In the genomic region with DNA sequence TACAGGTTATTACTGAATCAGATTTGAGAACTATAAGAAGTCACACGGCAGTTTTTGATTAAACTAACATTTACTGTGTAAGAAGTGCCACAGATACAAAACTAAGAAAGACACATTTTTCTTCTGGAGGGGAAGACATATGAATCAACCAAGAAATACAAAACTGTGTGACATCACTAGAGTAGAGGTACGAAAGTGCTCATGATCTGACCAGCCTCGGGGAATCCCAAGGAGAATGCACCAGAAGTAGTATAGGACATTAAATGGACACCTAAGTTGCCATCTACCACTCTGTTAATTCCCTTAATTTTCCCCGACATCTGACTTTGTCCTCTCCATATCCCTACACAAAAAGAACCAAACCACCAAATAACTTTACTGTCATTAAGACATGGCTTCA, we compare ENCODE assay signal across 2 cellular contexts.
TF ChIP-seq lines count a peak whose summit lies in the region.

No MANE protein-coding gene starts in this region.

TF ChIP-seq in A549, 52 proteins besides CTCF, POLR2A, EP300 and RAD21:
- TF ChIP-seq ZC3H11A (IDR thresholded peaks at IDR 0.05) (no peak), RNF2 (IDR thresholded peaks at IDR 0.05; ENCODE audit: borderline replicate concordance, low read depth) (no peak), KDM1A (IDR thresholded peaks at IDR 0.05; ENCODE audit: low read depth) (no peak), CHD2 (IDR thresholded peaks at IDR 0.05; ENCODE audit: low read length, partially characterized antibody) (no peak), POLR2AphosphoS2 (conservative IDR thresholded peaks at IDR 0.05; ENCODE audit: low read length) (no peak), CHD4 (IDR thresholded peaks at IDR 0.05; ENCODE audit: borderline replicate concordance) (no peak), HOXB13 (CRISPR knock-in tag; IDR thresholded peaks at IDR 0.05; ENCODE audit: low read depth) (no peak), KDM5A (IDR thresholded peaks at IDR 0.05) (no peak), MAZ (IDR thresholded peaks at IDR 0.05; ENCODE audit: borderline replicate concordance, low read depth, low read length) (no peak), NPAS2 (CRISPR knock-in tag; IDR thresholded peaks at IDR 0.05; ENCODE audit: borderline replicate concordance) (no peak), HOXB5 (CRISPR knock-in tag; IDR thresholded peaks at IDR 0.05) (no peak), PHF8 (IDR thresholded peaks at IDR 0.05; ENCODE audit: borderline replicate concordance, low read depth) (no peak), ZSCAN20 (CRISPR knock-in tag; IDR thresholded peaks at IDR 0.05) (no peak), HDAC2 (IDR thresholded peaks at IDR 0.05) (no peak), EHMT2 (IDR thresholded peaks at IDR 0.05; ENCODE audit: low read depth) (no peak), FOSL2 (IDR thresholded peaks at IDR 0.05) (no peak), FOSL2 (CRISPR knock-in tag; IDR thresholded peaks at IDR 0.05) (no peak), HEYL (CRISPR knock-in tag; IDR thresholded peaks at IDR 0.05) (no peak), HMGXB4 (CRISPR knock-in tag; IDR thresholded peaks at IDR 0.05; ENCODE audit: borderline replicate concordance) (no peak), MAX (IDR thresholded peaks at IDR 0.05) (no peak)

TF ChIP-seq in GM12878, 131 proteins besides CTCF, POLR2A, EP300 and RAD21:
- TF ChIP-seq TAF1 (IDR thresholded peaks at IDR 0.05; ENCODE audit: borderline replicate concordance, low read depth, low read length) (no peak), SPI1 (IDR thresholded peaks at IDR 0.05; ENCODE audit: borderline replicate concordance, insufficient read depth, low read depth, low read length) (no peak), DPF2 (IDR thresholded peaks at IDR 0.05) (no peak), ZNF217 (IDR thresholded peaks at IDR 0.05) (no peak), TCF7 (IDR thresholded peaks at IDR 0.05; ENCODE audit: borderline replicate concordance) (no peak), NR2C1 (IDR thresholded peaks at IDR 0.05) (no peak), RBBP5 (conservative IDR thresholded peaks at IDR 0.05) (no peak), SUZ12 (IDR thresholded peaks at IDR 0.05; ENCODE audit: unreplicated experiment) (no peak), RCOR1 (conservative IDR thresholded peaks at IDR 0.05; ENCODE audit: low read depth, low read length) (no peak), ESRRA (IDR thresholded peaks at IDR 0.05; ENCODE audit: low read length) (no peak), WRNIP1 (IDR thresholded peaks at IDR 0.05; ENCODE audit: borderline replicate concordance, low read depth, low read length) (no peak), EGR1 (IDR thresholded peaks at IDR 0.05; ENCODE audit: borderline replicate concordance in 1 of 2, low read depth in 2 of 2, low read length in 2 of 2) (no peak), SMC3 (IDR thresholded peaks at IDR 0.05; ENCODE audit: borderline replicate concordance, low read length) (no peak)
- TF ChIP-seq, protein P1, sequence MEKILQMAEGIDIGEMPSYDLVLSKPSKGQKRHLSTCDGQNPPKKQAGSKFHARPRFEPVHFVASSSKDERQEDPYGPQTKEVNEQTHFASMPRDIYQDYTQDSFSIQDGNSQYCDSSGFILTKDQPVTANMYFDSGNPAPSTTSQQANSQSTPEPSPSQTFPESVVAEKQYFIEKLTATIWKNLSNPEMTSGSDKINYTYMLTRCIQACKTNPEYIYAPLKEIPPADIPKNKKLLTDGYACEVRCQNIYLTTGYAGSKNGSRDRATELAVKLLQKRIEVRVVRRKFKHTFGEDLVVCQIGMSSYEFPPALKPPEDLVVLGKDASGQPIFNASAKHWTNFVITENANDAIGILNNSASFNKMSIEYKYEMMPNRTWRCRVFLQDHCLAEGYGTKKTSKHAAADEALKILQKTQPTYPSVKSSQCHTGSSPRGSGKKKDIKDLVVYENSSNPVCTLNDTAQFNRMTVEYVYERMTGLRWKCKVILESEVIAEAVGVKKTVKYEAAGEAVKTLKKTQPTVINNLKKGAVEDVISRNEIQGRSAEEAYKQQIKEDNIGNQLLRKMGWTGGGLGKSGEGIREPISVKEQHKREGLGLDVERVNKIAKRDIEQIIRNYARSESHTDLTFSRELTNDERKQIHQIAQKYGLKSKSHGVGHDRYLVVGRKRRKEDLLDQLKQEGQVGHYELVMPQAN (conservative IDR thresholded peaks at IDR 0.05) = no peak
